In the genomic region with DNA sequence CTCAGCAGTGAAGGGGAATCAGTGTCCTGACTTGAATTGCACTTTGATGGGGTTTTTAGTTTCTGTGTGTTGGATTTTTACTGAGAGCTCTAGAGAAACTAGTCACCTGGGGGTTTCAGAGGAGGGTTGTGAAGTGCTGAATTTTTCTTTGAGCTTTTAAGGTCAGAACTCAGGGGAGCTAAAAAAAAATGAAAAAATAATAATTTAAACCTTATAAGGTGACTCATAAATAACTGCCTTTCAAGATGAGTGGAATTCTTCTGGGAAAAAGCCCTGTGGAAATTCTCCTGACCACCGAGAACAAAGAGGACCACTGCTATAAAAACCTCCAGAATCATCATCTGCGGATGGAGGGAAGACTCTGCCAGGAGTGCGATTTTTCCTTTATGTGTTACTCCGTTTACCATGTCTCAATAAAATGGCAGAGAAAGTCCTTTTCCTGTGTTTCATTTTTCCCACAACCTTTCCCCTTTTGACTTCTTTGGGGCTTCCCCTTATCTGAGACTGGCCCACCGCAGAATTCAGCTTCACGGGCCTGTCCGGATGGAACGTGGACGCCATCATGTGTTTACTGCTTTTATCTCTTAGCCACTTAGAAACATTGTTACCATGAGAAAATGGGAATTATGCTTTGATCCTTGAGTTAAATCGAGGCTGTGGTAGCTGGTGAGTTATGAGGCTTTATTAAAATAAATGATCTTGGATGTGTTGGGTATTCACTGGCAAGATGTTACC, we compare ENCODE assay signal across 23 cellular contexts. TPM values are rescaled to one million over a fixed set of nuclear protein-coding genes. Genes with fewer than 3 reads are reported as not detected.
DNase-seq lines count a peak whose midpoint lies in the region; ATAC-seq and TF ChIP-seq lines count a peak whose summit lies in the region.
"Had no signal": no experiment of that assay in that cellular context is flagged by ENCODE, and none has a peak within 500 bp of the region (broad histone marks: within the 10 kb centered on the region; RNA-seq: fewer than 3 reads in every experiment).

No MANE protein-coding gene starts in this region.

- TF ChIP-seq POLR2A in sigmoid colon (IDR thresholded peaks at IDR 0.05) = no peak

- H3K36me3 ChIP-seq in SJSA1 (peaks cover 10% of the 10 kb centered on the region; the same call in 1 of the 2 replicates), fibroblast of lung (ENCODE audit: control insufficient read depth, insufficient read depth, low read length) (no peaks in the 10 kb centered on the region), sigmoid colon (no peaks in the 10 kb centered on the region)
- H3K36me3 ChIP-seq: ascending aorta had no signal

- TF ChIP-seq CTCF in fibroblast of lung (conservative IDR thresholded peaks at IDR 0.05 in 1 of 2, IDR thresholded peaks at IDR 0.05 in 1 of 2; ENCODE audit: low read depth in 1 of 2, low read length in 2 of 2) (no peak), type B pancreatic cell (conservative IDR thresholded peaks at IDR 0.05) (no peak), sigmoid colon (IDR thresholded peaks at IDR 0.05) (no peak), omental fat pad (IDR thresholded peaks at IDR 0.05) (no peak)

- H4K20me1 ChIP-seq in fibroblast of lung (ENCODE audit: control insufficient read depth, extremely low read depth, insufficient read depth, low read length) = no peaks in the 10 kb centered on the region

- H2AFZ ChIP-seq in fibroblast of lung (ENCODE audit: low read length) = no peak overlapping the region

- TF ChIP-seq EP300 in sigmoid colon (IDR thresholded peaks at IDR 0.05) = no peak

- no peaks in the 10 kb centered on the region for H3K9me3 ChIP-seq in SJSA1 (replicated peaks)
- H3K9me3 ChIP-seq in fibroblast of lung (ENCODE audit: control insufficient read depth, insufficient read depth, low read depth, low read length) = no peaks in the 10 kb centered on the region
- H3K9me3 ChIP-seq in sigmoid colon = no peaks in the 10 kb centered on the region
- H3K9me3 ChIP-seq: ascending aorta; BLaER1 treated with 17β-estradiol and CSF1 and Interleukin-3, amounts not matched to agents 10 nM and 100 nM had no signal

- H3K9me3 Mint-ChIP-seq in activated naive CD8-positive, alpha-beta T cell treated with anti-CD3 and anti-CD28 coated beads, Interleukin-2, amount 50 U/mL, for 24 hours = no peaks in the 10 kb centered on the region
- no peaks in the 10 kb centered on the region for H3K9me3 Mint-ChIP-seq in activated naive CD8-positive, alpha-beta T cell treated with anti-CD3 and anti-CD28 coated beads for 36 hours
- H3K9me3 Mint-ChIP-seq in type B pancreatic cell = no peaks in the 10 kb centered on the region
- H3K9me3 Mint-ChIP-seq: IgD-negative memory B cell had no signal

- no peaks in the 10 kb centered on the region for H3K27me3 Mint-ChIP-seq in activated naive CD8-positive, alpha-beta T cell treated with anti-CD3 and anti-CD28 coated beads, Interleukin-2, amount 50 U/mL, for 24 hours
- H3K27me3 Mint-ChIP-seq in activated naive CD8-positive, alpha-beta T cell treated with anti-CD3 and anti-CD28 coated beads for 36 hours = no peaks in the 10 kb centered on the region
- no peaks in the 10 kb centered on the region for H3K27me3 Mint-ChIP-seq in type B pancreatic cell
- H3K27me3 Mint-ChIP-seq: IgD-negative memory B cell, T-helper 17 cell had no signal

- H3K27ac Mint-ChIP-seq in activated naive CD8-positive, alpha-beta T cell treated with anti-CD3 and anti-CD28 coated beads, Interleukin-2, amount 50 U/mL, for 24 hours = peak overlapping the region; percentile 55
- H3K27ac Mint-ChIP-seq in activated naive CD8-positive, alpha-beta T cell treated with anti-CD3 and anti-CD28 coated beads for 36 hours = no peak overlapping the region
- peak overlapping the region; percentile 61 for H3K27ac Mint-ChIP-seq in type B pancreatic cell
- H3K27ac Mint-ChIP-seq: IgD-negative memory B cell, T-helper 17 cell had no signal

- H3K4me3 Mint-ChIP-seq in activated naive CD8-positive, alpha-beta T cell treated with anti-CD3 and anti-CD28 coated beads, Interleukin-2, amount 50 U/mL, for 24 hours = no peak overlapping the region
- H3K4me3 Mint-ChIP-seq in activated naive CD8-positive, alpha-beta T cell treated with anti-CD3 and anti-CD28 coated beads for 36 hours = no peak overlapping the region
- H3K4me3 Mint-ChIP-seq in type B pancreatic cell = no peak overlapping the region
- H3K4me3 Mint-ChIP-seq: IgD-negative memory B cell, T-helper 17 cell had no signal

- peaks cover 41% of the 10 kb centered on the region for H3K4me1 Mint-ChIP-seq in activated naive CD8-positive, alpha-beta T cell treated with anti-CD3 and anti-CD28 coated beads, Interleukin-2, amount 50 U/mL, for 24 hours
- peaks cover 39% of the 10 kb centered on the region for H3K4me1 Mint-ChIP-seq in activated naive CD8-positive, alpha-beta T cell treated with anti-CD3 and anti-CD28 coated beads for 36 hours
- H3K4me1 Mint-ChIP-seq in type B pancreatic cell (ENCODE audit: unreplicated experiment) = peaks cover 36% of the 10 kb centered on the region

- H3K27me3 ChIP-seq in SJSA1 (replicated peaks) = no peaks in the 10 kb centered on the region
- H3K27me3 ChIP-seq in fibroblast of lung (ENCODE audit: control insufficient read depth, insufficient read depth, low read length) = no peaks in the 10 kb centered on the region
- H3K27me3 ChIP-seq in sigmoid colon = no peaks in the 10 kb centered on the region
- H3K27me3 ChIP-seq: ascending aorta; BLaER1 treated with 17β-estradiol and CSF1 and Interleukin-3, amounts not matched to agents 10 nM and 100 nM had no signal

- no peak for ATAC-seq in activated naive CD8-positive, alpha-beta T cell treated with anti-CD3 and anti-CD28 coated beads, Interleukin-2, amount 50 U/mL, for 24 hours
- no peak for ATAC-seq in GM21723 (IDR thresholded peaks at IDR 0.05; ENCODE audit: unreplicated experiment)
- no peak for ATAC-seq in omental fat pad (ENCODE audit: low FRiP score)
- ATAC-seq: T-helper 17 cell had no signal

- H3K4me1 ChIP-seq in SJSA1 (replicated peaks) = peaks cover 14% of the 10 kb centered on the region
- peaks cover 13% of the 10 kb centered on the region for H3K4me1 ChIP-seq in fibroblast of lung (ENCODE audit: control insufficient read depth, extremely low read depth, insufficient read depth, low read length)
- H3K4me1 ChIP-seq in sigmoid colon = peaks cover 0 to 10% (median 6%) of the 10 kb centered on the region in 4 donors
- H3K4me1 ChIP-seq: ascending aorta had no signal

- no peak overlapping the region for H3K4me2 ChIP-seq in fibroblast of lung (ENCODE audit: extremely low read depth, insufficient read depth, low read length)
- H3K4me2 ChIP-seq: BLaER1 treated with 17β-estradiol and CSF1 and Interleukin-3, amounts not matched to agents 10 nM and 100 nM had no signal

- H3K27ac ChIP-seq in SJSA1 (peak overlapping the region; percentile 35), fibroblast of lung (ENCODE audit: insufficient read depth, low read length) (peak overlapping the region; percentile 42), sigmoid colon (no peak overlapping the region)
- H3K27ac ChIP-seq: ascending aorta; BLaER1 treated with 17β-estradiol and CSF1 and Interleukin-3, amounts not matched to agents 10 nM and 100 nM; coronary artery had no signal

- H3K9ac ChIP-seq in fibroblast of lung (ENCODE audit: insufficient read depth, low read length) = no peak overlapping the region

- peaks cover 32% of the 10 kb centered on the region for H3K79me2 ChIP-seq in fibroblast of lung (ENCODE audit: control insufficient read depth, insufficient read depth, low read length)

- intact Hi-C loops in sigmoid colon (cut with DNase I) = no loop called here

- WGBS in sigmoid colon, 2 donors = 88 to 92% methylated on average over 10 of the region's 10 CpGs

- peaks cover 7% of the 10 kb centered on the region for H3K36me3 Mint-ChIP-seq in activated naive CD8-positive, alpha-beta T cell treated with anti-CD3 and anti-CD28 coated beads, Interleukin-2, amount 50 U/mL, for 24 hours (ENCODE audit: low read depth)
- peaks cover 7% of the 10 kb centered on the region for H3K36me3 Mint-ChIP-seq in activated naive CD8-positive, alpha-beta T cell treated with anti-CD3 and anti-CD28 coated beads for 36 hours
- peaks cover 9% of the 10 kb centered on the region for H3K36me3 Mint-ChIP-seq in type B pancreatic cell

- H3K4me3 ChIP-seq in SJSA1 = no peak overlapping the region
- no peak overlapping the region for H3K4me3 ChIP-seq in fibroblast of lung (replicated peaks in 1 of 4; ENCODE audit: control extremely low read depth in 1 of 4, insufficient read depth in 1 of 4, low read depth in 3 of 4, low read length in 4 of 4)
- no peak overlapping the region for H3K4me3 ChIP-seq in sigmoid colon
- H3K4me3 ChIP-seq: ascending aorta; BLaER1 treated with 17β-estradiol and CSF1 and Interleukin-3, amounts not matched to agents 10 nM and 100 nM; coronary artery had no signal

- no peak for DNase-seq in activated naive CD8-positive, alpha-beta T cell treated with anti-CD3 and anti-CD28 coated beads, Interleukin-2, amount 50 U/mL, for 24 hours
- DNase-seq in activated naive CD8-positive, alpha-beta T cell treated with anti-CD3 and anti-CD28 coated beads for 36 hours = no peak
- DNase-seq in SJSA1 (ENCODE audit: low read depth in 1 of 2, low spot score in 2 of 2) = peak in 1 of 2 experiments; percentile 67
- peak in 1 of 2 donors; percentile 77 for DNase-seq in fibroblast of lung (ENCODE audit: low read depth in 2 of 2)
- no peak for DNase-seq in type B pancreatic cell (ENCODE audit: extremely low spot score, unreplicated experiment)
- DNase-seq in sigmoid colon = no peak
- DNase-seq in omental fat pad (ENCODE audit: low spot score) = no peak
- DNase-seq: activated CD4-positive, alpha-beta T cell treated with anti-CD3 and anti-CD28 coated beads, Interleukin-2, amount 50 U/mL, for 4 hours; activated gamma-delta T cell treated with Interleukin-2 at 50 U/mL for 16 hours; Calu3; NCI-H1105 treated with DMSO at 0.1 percent for 48 hours; NCI-H2081 treated with DMSO at 0.1 percent for 48 hours; NCI-H446 treated with DMSO at 0.1 percent for 48 hours; nucleus accumbens; retina; stimulated activated CD4-positive, alpha-beta T cell treated with anti-CD3 and anti-CD28 coated beads, Interleukin-12 subunit alpha, Interleukin-12 subunit beta, amount 100 ng/mL, for 4 hours; stimulated activated CD8-positive, alpha-beta memory T cell treated with anti-CD3 and anti-CD28 coated beads, Interleukin-4, amount 100 ng/mL, for 48 hours; T-helper 17 cell had no signal

RNA-seq across cellular contexts. Expression of a gene that starts 39.7 kb away (rescaled TPM):
- 10 to 100 TPM; 43.6 to 47.2 TPM for total RNA-seq in activated naive CD8-positive, alpha-beta T cell treated with anti-CD3 and anti-CD28 coated beads for 36 hours
- 27.0 and 30.6 TPM in 2 replicates for total RNA-seq in SJSA1 (2014; rRNA removed; shearing (Covaris generic))
- 15.2 and 22.8 TPM in 2 replicates for total RNA-seq in fibroblast of lung
- polyA plus RNA-seq in fibroblast of lung = 6.7 and 11.0 TPM in 2 replicates
- 12.7 and 17.5 TPM in 2 replicates for polyA plus RNA-seq in fibroblast of lung (2012)
- 40.5 and 125 TPM in 2 replicates for polyA minus RNA-seq in fibroblast of lung (ENCODE audit: low replicate concordance)
- total RNA-seq in type B pancreatic cell (ENCODE audit: low replicate concordance) = 29.3 and 39.8 TPM in 2 replicates
- total RNA-seq in sigmoid colon = 10 to 100 TPM; 22.9 to 68.7 (median 35.0) TPM
- 10 to 100 TPM in 1 of 3 donors, 1 to 10 TPM in 2; 3.7 to 20.6 (median 9.0) TPM for polyA plus RNA-seq in sigmoid colon
- 10 to 100 TPM; 23.6 to 37.0 (median 27.8) TPM for total RNA-seq in omental fat pad

Comparison
In these comparisons a context has a peak if more than half of its experiments do, and no peak if none do; other contexts are left out.
1. H3K27ac ChIP-seq: peak in SJSA1 (single experiment) and fibroblast of lung (single experiment); none in sigmoid colon (0 of 4).